In the genomic region with DNA sequence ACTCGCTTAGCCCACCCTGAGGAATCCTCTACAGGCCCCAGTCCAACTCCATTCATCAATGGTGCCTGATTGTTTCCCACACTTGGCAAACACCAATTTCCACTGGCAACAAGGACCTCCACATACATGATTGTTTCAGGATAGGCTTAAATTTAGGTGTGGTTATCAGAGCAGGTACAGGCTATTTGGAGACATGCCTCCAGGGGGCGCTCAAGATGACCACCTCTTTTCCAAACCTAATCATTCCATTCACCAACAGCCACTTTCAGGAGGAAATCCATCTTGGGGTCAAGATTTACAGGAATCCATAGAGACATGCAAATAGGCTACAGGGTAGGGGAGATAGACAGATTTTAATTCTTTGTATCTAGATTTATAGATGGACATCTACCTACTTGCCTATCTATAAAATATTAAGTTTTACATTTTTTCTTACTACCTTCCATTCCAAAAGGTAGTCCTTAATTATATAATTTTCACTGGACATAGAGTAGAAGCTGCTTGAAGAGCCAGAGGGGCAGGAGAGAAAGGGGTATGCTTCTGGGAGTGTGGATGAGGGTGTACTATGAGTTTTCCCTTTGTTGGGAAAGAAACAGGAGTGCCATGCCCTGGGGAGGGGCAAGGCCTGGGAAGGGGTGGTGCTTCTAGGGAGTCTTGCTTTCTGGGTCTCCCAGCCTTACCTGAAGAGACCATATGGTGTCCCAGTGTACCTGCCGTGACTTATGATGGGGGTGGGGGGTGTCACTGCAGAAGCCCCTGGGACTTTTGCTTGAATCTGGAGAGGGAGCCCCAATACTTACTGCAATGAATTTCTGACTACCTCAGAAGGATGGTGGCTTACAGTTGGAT, we compare ENCODE assay signal across 9 cellular contexts. TPM values are rescaled to one million over a fixed set of nuclear protein-coding genes. Genes with fewer than 3 reads are reported as not detected.
DNase-seq lines count a peak whose midpoint lies in the region; ATAC-seq and TF ChIP-seq lines count a peak whose summit lies in the region.
"Had no signal": no experiment of that assay in that cellular context is flagged by ENCODE, and none has a peak within 500 bp of the region (broad histone marks: within the 10 kb centered on the region; RNA-seq: fewer than 3 reads in every experiment).

No MANE protein-coding gene starts in this region.

- peaks cover 1% of the 10 kb centered on the region for H3K9me3 Mint-ChIP-seq in activated naive CD8-positive, alpha-beta T cell treated with anti-CD3 and anti-CD28 coated beads, Interleukin-2, amount 10 ng/mL, durations not matched to agents 7 days and 5 days
- H3K9me3 Mint-ChIP-seq in activated naive CD8-positive, alpha-beta T cell treated with anti-CD3 and anti-CD28 coated beads for 36 hours = no peaks in the 10 kb centered on the region
- H3K9me3 Mint-ChIP-seq in immature natural killer cell = peaks cover 0 to 3% (median 0%) of the 10 kb centered on the region in 6 donors
- H3K9me3 Mint-ChIP-seq: activated naive CD4-positive, alpha-beta T cell treated with anti-CD3 and anti-CD28 coated beads, Interleukin-2, amount 50 U/mL, for 24 hours had no signal

- TF ChIP-seq POLR2A in NB4 (IDR thresholded peaks at IDR 0.05; ENCODE audit: extremely low read depth, insufficient read length) = no peak

- no peak overlapping the region for H3K4me3 Mint-ChIP-seq in activated naive CD8-positive, alpha-beta T cell treated with anti-CD3 and anti-CD28 coated beads, Interleukin-2, amount 10 ng/mL, durations not matched to agents 7 days and 5 days
- no peak overlapping the region for H3K4me3 Mint-ChIP-seq in activated naive CD8-positive, alpha-beta T cell treated with anti-CD3 and anti-CD28 coated beads for 36 hours
- no peak overlapping the region for H3K4me3 Mint-ChIP-seq in immature natural killer cell
- H3K4me3 Mint-ChIP-seq: activated naive CD4-positive, alpha-beta T cell treated with anti-CD3 and anti-CD28 coated beads, Interleukin-2, amount 50 U/mL, for 24 hours had no signal

- H3K27ac Mint-ChIP-seq in activated naive CD8-positive, alpha-beta T cell treated with anti-CD3 and anti-CD28 coated beads, Interleukin-2, amount 10 ng/mL, durations not matched to agents 7 days and 5 days = no peak overlapping the region
- no peak overlapping the region for H3K27ac Mint-ChIP-seq in activated naive CD8-positive, alpha-beta T cell treated with anti-CD3 and anti-CD28 coated beads for 36 hours
- H3K27ac Mint-ChIP-seq in immature natural killer cell = no peak overlapping the region
- H3K27ac Mint-ChIP-seq: activated naive CD4-positive, alpha-beta T cell treated with anti-CD3 and anti-CD28 coated beads, Interleukin-2, amount 50 U/mL, for 24 hours had no signal

- ATAC-seq in activated naive CD8-positive, alpha-beta T cell treated with anti-CD3 and anti-CD28 coated beads, Interleukin-2, amount 10 ng/mL, durations not matched to agents 7 days and 5 days (ENCODE audit: low read depth) = no peak
- ATAC-seq in sciatic nerve = no peak

- intact Hi-C loops in sciatic nerve (cut with DNase I) = no loop called here

- H3K4me1 Mint-ChIP-seq in activated naive CD8-positive, alpha-beta T cell treated with anti-CD3 and anti-CD28 coated beads, Interleukin-2, amount 10 ng/mL, durations not matched to agents 7 days and 5 days = no peaks in the 10 kb centered on the region
- no peaks in the 10 kb centered on the region for H3K4me1 Mint-ChIP-seq in activated naive CD8-positive, alpha-beta T cell treated with anti-CD3 and anti-CD28 coated beads for 36 hours
- H3K4me1 Mint-ChIP-seq in immature natural killer cell = no peaks in the 10 kb centered on the region
- H3K4me1 Mint-ChIP-seq: activated naive CD4-positive, alpha-beta T cell treated with anti-CD3 and anti-CD28 coated beads, Interleukin-2, amount 50 U/mL, for 24 hours had no signal

- peak; percentile 82 for TF ChIP-seq CTCF in NB4 (IDR thresholded peaks at IDR 0.05; ENCODE audit: low read depth, low read length)

- H3K36me3 Mint-ChIP-seq in activated naive CD8-positive, alpha-beta T cell treated with anti-CD3 and anti-CD28 coated beads, Interleukin-2, amount 10 ng/mL, durations not matched to agents 7 days and 5 days = no peaks in the 10 kb centered on the region
- H3K36me3 Mint-ChIP-seq in activated naive CD8-positive, alpha-beta T cell treated with anti-CD3 and anti-CD28 coated beads for 36 hours = no peaks in the 10 kb centered on the region
- H3K36me3 Mint-ChIP-seq in immature natural killer cell = no peaks in the 10 kb centered on the region
- H3K36me3 Mint-ChIP-seq: activated naive CD4-positive, alpha-beta T cell treated with anti-CD3 and anti-CD28 coated beads, Interleukin-2, amount 50 U/mL, for 24 hours had no signal

- POLR2A ChIA-PET in activated naive CD8-positive, alpha-beta T cell treated with anti-CD3 and anti-CD28 coated beads, Interleukin-2, amount 10 ng/mL, durations not matched to agents 7 days and 5 days (lab: Charles Lee) = no interaction called here

- DNase-seq in activated naive CD8-positive, alpha-beta T cell treated with anti-CD3 and anti-CD28 coated beads, Interleukin-2, amount 10 ng/mL, durations not matched to agents 7 days and 5 days = peak; percentile 29
- DNase-seq in activated naive CD8-positive, alpha-beta T cell treated with anti-CD3 and anti-CD28 coated beads for 36 hours = no peak
- DNase-seq in NB4 (ENCODE audit: low read depth) (peak; percentile 35), dermis blood vessel endothelial cell (peak; percentile 36), sciatic nerve (ENCODE audit: low spot score) (no peak), immature natural killer cell (no peak), GM19238 (ENCODE audit: insufficient read length, low spot score) (no peak)
- DNase-seq in stimulated activated CD8-positive, alpha-beta memory T cell treated with anti-CD3 and anti-CD28 coated beads, Interleukin-4, amount 100 ng/mL, for 48 hours = peak; percentile 56

- H3K27me3 Mint-ChIP-seq in activated naive CD8-positive, alpha-beta T cell treated with anti-CD3 and anti-CD28 coated beads, Interleukin-2, amount 10 ng/mL, durations not matched to agents 7 days and 5 days = peaks cover 2% of the 10 kb centered on the region
- H3K27me3 Mint-ChIP-seq in activated naive CD8-positive, alpha-beta T cell treated with anti-CD3 and anti-CD28 coated beads for 36 hours = peaks cover 16% of the 10 kb centered on the region
- peaks cover under 1 to 5% (median 1%) of the 10 kb centered on the region in 3 donors for H3K27me3 Mint-ChIP-seq in immature natural killer cell (ENCODE audit: low read depth in 3 of 3)

- no peak overlapping the region for H3K4me3 ChIP-seq in NB4 (ENCODE audit: low read depth, low read length)

RNA-seq across cellular contexts. Expression of a gene that starts 14.1 kb away (rescaled TPM):
- not detected for total RNA-seq in activated naive CD8-positive, alpha-beta T cell treated with anti-CD3 and anti-CD28 coated beads, Interleukin-2, amount 10 ng/mL, durations not matched to agents 7 days and 5 days
- total RNA-seq in activated naive CD8-positive, alpha-beta T cell treated with anti-CD3 and anti-CD28 coated beads for 36 hours = not detected
- total RNA-seq in dermis blood vessel endothelial cell (under 0.01 TPM in 1 of 2 replicates, not detected in the other), sciatic nerve (1.9 TPM)
- not detected for polyA plus RNA-seq in immature natural killer cell

Comparison
In these comparisons a context has a peak if more than half of its experiments do, and no peak if none do; other contexts are left out.
1. DNase-seq: peak in activated naive CD8-positive, alpha-beta T cell treated with anti-CD3 and anti-CD28 coated beads, Interleukin-2, amount 10 ng/mL, durations not matched to agents 7 days and 5 days (single experiment), NB4 (single experiment), dermis blood vessel endothelial cell (single experiment) and stimulated activated CD8-positive, alpha-beta memory T cell treated with anti-CD3 and anti-CD28 coated beads, Interleukin-4, amount 100 ng/mL, for 48 hours (single experiment); none in activated naive CD8-positive, alpha-beta T cell treated with anti-CD3 and anti-CD28 coated beads for 36 hours (single experiment), sciatic nerve (single experiment), immature natural killer cell (0 of 3) and GM19238 (single experiment).